ENCODE assay signal across 16 cellular contexts in genomic region chr2:9819551-9819950, GRCh38. TPM values are rescaled to one million over a fixed set of nuclear protein-coding genes. Genes with fewer than 3 reads are reported as not detected.
DNase-seq lines count a peak whose midpoint lies in the region; ATAC-seq and TF ChIP-seq lines count a peak whose summit lies in the region.
"Had no signal": no experiment of that assay in that cellular context is flagged by ENCODE, and none has a peak within 500 bp of the region (broad histone marks: within the 10 kb centered on the region; RNA-seq: fewer than 3 reads in every experiment).

No MANE protein-coding gene starts in this region.

- H4K8ac ChIP-seq in trophoblast cell (ENCODE audit: low read depth, low read length) = no peak overlapping the region

- no peaks in the 10 kb centered on the region for H3K79me2 ChIP-seq in trophoblast cell (ENCODE audit: control insufficient read depth, insufficient read depth, low read length, poor library complexity)

- DNase-seq in Panc1 (ENCODE audit: low read depth, low spot score) (no peak), foreskin keratinocyte (no peak), trophoblast cell (no peak), SIG-M5 treated with dmso at 0.1 percent for 504 hours (lab: John Stamatoyannopoulos, UW; ENCODE audit: unreplicated experiment) (no peak), mesothelial cell of epicardium (ENCODE audit: low spot score in 2 of 2, unreplicated experiment in 2 of 2) (no peak), MV-4-11 (lab: John Stamatoyannopoulos, UW) (no peak)
- DNase-seq: C1 segment of cervical spinal cord, NCI-H1048, NCI-H146, NCI-H2081 treated with DMSO at 0.1 percent for 48 hours, NCI-H2227 treated with DMSO at 0.1 percent for 48 hours, NCI-H524 treated with DMSO at 0.1 percent for 48 hours had no signal

- no peaks in the 10 kb centered on the region for H3K9me3 ChIP-seq in HUES48 (ENCODE audit: control insufficient read depth, insufficient read depth, low read length)
- no peaks in the 10 kb centered on the region for H3K9me3 ChIP-seq in Panc1 (ENCODE audit: control insufficient read depth, insufficient read depth, low read depth, low read length)
- H3K9me3 ChIP-seq in trophoblast cell (ENCODE audit: insufficient read depth, low read depth, low read length) = no peaks in the 10 kb centered on the region

- WGBS in trophoblast cell (ENCODE audit: extremely low coverage, insufficient coverage, insufficient read length) = no CpG with 5 or more reads among the region's 13 CpGs

- H3K4me2 ChIP-seq in trophoblast cell (ENCODE audit: low read length) = no peak overlapping the region

- H4K12ac ChIP-seq in trophoblast cell (ENCODE audit: low read depth, low read length) = no peak overlapping the region

- no peaks in the 10 kb centered on the region for H3K9me3 Mint-ChIP-seq in mesothelial cell of epicardium
- H3K9me3 Mint-ChIP-seq: H9 had no signal

- peak overlapping the region; percentile 82 for H2AK5ac ChIP-seq in trophoblast cell (ENCODE audit: low read length)

- H3K27me3 Mint-ChIP-seq in mesothelial cell of epicardium (ENCODE audit: low read depth) = no peaks in the 10 kb centered on the region

- H2BK12ac ChIP-seq in trophoblast cell (ENCODE audit: low read length) = peak overlapping the region; percentile 53

- peaks cover 10% of the 10 kb centered on the region for H3K79me1 ChIP-seq in trophoblast cell (ENCODE audit: low read length)

- H3K4me1 Mint-ChIP-seq in mesothelial cell of epicardium = peaks cover 2% of the 10 kb centered on the region

- H2BK120ac ChIP-seq in trophoblast cell (ENCODE audit: insufficient read depth, low read length, poor library complexity) = peak overlapping the region; percentile 57

- no peak overlapping the region for H3K27ac Mint-ChIP-seq in mesothelial cell of epicardium
- H3K27ac Mint-ChIP-seq: H9 had no signal

- H3K27me3 ChIP-seq in HUES48 (ENCODE audit: control insufficient read depth, insufficient read depth, low read length) (no peaks in the 10 kb centered on the region; the same call in 1 of the 2 replicates), Panc1 (ENCODE audit: control insufficient read depth, insufficient read depth, low read length) (no peaks in the 10 kb centered on the region), foreskin keratinocyte (no peaks in the 10 kb centered on the region), trophoblast cell (ENCODE audit: insufficient read depth, low read length) (no peaks in the 10 kb centered on the region)
- H3K27me3 ChIP-seq: SJCRH30 had no signal

- H3K9ac ChIP-seq in HUES48 (ENCODE audit: low read depth, low read length) = peak overlapping the region; percentile 43; the same call in 1 of the 2 replicates
- H3K9ac ChIP-seq in trophoblast cell (ENCODE audit: low read length) = no peak overlapping the region

- peaks cover 10% of the 10 kb centered on the region for H3K4me1 ChIP-seq in HUES48 (ENCODE audit: control insufficient read depth, insufficient read depth, low read length)
- no peaks in the 10 kb centered on the region for H3K4me1 ChIP-seq in Panc1 (ENCODE audit: control insufficient read depth, insufficient read depth, low read length)
- peaks cover 5% of the 10 kb centered on the region for H3K4me1 ChIP-seq in foreskin keratinocyte
- H3K4me1 ChIP-seq in trophoblast cell (ENCODE audit: control insufficient read depth in 1 of 2, insufficient read depth in 2 of 2, low read length in 2 of 2) = peaks cover 8 to 10% of the 10 kb centered on the region in 2 experiments

- H3K4me3 Mint-ChIP-seq in mesothelial cell of epicardium = no peak overlapping the region
- H3K4me3 Mint-ChIP-seq: H9 had no signal

- BruUV-seq in Panc1 (replicated peaks; lab: Mats Ljungman, UMichigan) = no TSS peak

- TF ChIP-seq CTCF in Panc1 (IDR thresholded peaks at IDR 0.05) (no peak), foreskin keratinocyte (conservative IDR thresholded peaks at IDR 0.05) (no peak), mesothelial cell of epicardium (IDR thresholded peaks at IDR 0.05; ENCODE audit: unreplicated experiment) (no peak)

- no peak overlapping the region for H2AFZ ChIP-seq in trophoblast cell (ENCODE audit: insufficient read depth, low read length, poor library complexity)

- no peak overlapping the region for H3K4me3 ChIP-seq in HUES48 (ENCODE audit: low read depth, low read length)
- H3K4me3 ChIP-seq in Panc1 (ENCODE audit: low read depth in 2 of 2, low read length in 2 of 2) = no peak overlapping the region
- H3K4me3 ChIP-seq in trophoblast cell (ENCODE audit: low read depth, low read length) = no peak overlapping the region
- H3K4me3 ChIP-seq: SJCRH30 had no signal

- ATAC-seq in Panc1 (0 out of 2 replicates have a peak, but pooled peaks have one; percentile 33), foreskin keratinocyte (no peak), GM18519 (IDR thresholded peaks at IDR 0.05; ENCODE audit: low FRiP score, unreplicated experiment) (no peak)

- peak overlapping the region; percentile 31 for H4K91ac ChIP-seq in trophoblast cell (ENCODE audit: low read depth, low read length)

- peak overlapping the region; percentile 62 for H3K14ac ChIP-seq in trophoblast cell (ENCODE audit: low read length)

- no peak overlapping the region for H3K23ac ChIP-seq in trophoblast cell (ENCODE audit: low read length)

- POLR2A ChIA-PET in Panc1 (lab: Charles Lee) = interaction anchor here (0.5 to 0.6 kb wide), 2 partner anchors 18 to 38 kb away, joined by 4 to 5 read pairs; no protein-coding TSS in a partner anchor

- H3K36me3 ChIP-seq in HUES48 (ENCODE audit: control insufficient read depth, insufficient read depth, low read length) = no peaks in the 10 kb centered on the region
- no peaks in the 10 kb centered on the region for H3K36me3 ChIP-seq in Panc1 (ENCODE audit: control insufficient read depth, insufficient read depth, low read length)
- H3K36me3 ChIP-seq in trophoblast cell (ENCODE audit: control insufficient read depth in 1 of 2, insufficient read depth in 2 of 2, low read length in 2 of 2) = no peaks in the 10 kb centered on the region
- H3K36me3 ChIP-seq: SJCRH30 had no signal

- H3K36me3 Mint-ChIP-seq in mesothelial cell of epicardium = no peaks in the 10 kb centered on the region

- peak overlapping the region; percentile 16 for H3K18ac ChIP-seq in trophoblast cell (ENCODE audit: low read length)

- in situ Hi-C loops in Panc1 (cut with HindIII; ENCODE audit: low pct_unique_long_range_greater_than_20kb, low sequenced_read_pairs) = no loop called here

- CTCF ChIA-PET in Panc1 (lab: Charles Lee) = no interaction called here

- H3K4ac ChIP-seq in trophoblast cell (ENCODE audit: low read depth, low read length) = no peak overlapping the region

- peak overlapping the region; percentile 47 for H2BK5ac ChIP-seq in trophoblast cell (ENCODE audit: low read depth, low read length, poor library complexity)

- peak overlapping the region; percentile 41 for H3K27ac ChIP-seq in HUES48 (ENCODE audit: low read depth, low read length)
- no peak overlapping the region for H3K27ac ChIP-seq in Panc1 (ENCODE audit: low read length)
- peak overlapping the region; percentile 94 for H3K27ac ChIP-seq in foreskin keratinocyte
- H3K27ac ChIP-seq in trophoblast cell (ENCODE audit: low read depth, low read length) = no peak overlapping the region
- H3K27ac ChIP-seq: SJCRH30 had no signal

- intact Hi-C loops in Panc1 (cut with micrococcal nuclease; ENCODE audit: unreplicated experiment) = no loop called here

RNA-seq across cellular contexts. Expression of gene TAF1B, which starts 23.7 kb away (rescaled TPM):
- total RNA-seq in Panc1 (2021; ENCODE audit: unreplicated experiment) (35.2 TPM), foreskin keratinocyte (25.4 and 37.4 TPM in 2 replicates), mesothelial cell of epicardium (28.2 to 33.1 TPM (median 28.9 TPM) in 3 replicates)
- polyA plus RNA-seq in Panc1 (2012; ENCODE audit: insufficient read length) = 11.1 TPM
- 9.7 and 10.9 TPM in 2 replicates for polyA plus RNA-seq in foreskin keratinocyte
- 20.9 and 23.2 TPM in 2 replicates for polyA plus RNA-seq in trophoblast cell (2013)

Comparison
In these comparisons a context has a peak if more than half of its experiments do, and no peak if none do; other contexts are left out.
1. H3K27ac ChIP-seq: peak in HUES48 (single experiment) and foreskin keratinocyte (single experiment); none in Panc1 (single experiment) and trophoblast cell (single experiment).